ENCODE assay signal across 21 cellular contexts in genomic region chr18:73264562-73264921, GRCh38.
DNase-seq lines count a peak whose midpoint lies in the region; FAIRE-seq lines count a peak whose summit lies in the region.
"Had no signal": no experiment of that assay in that cellular context is flagged by ENCODE, and none has a peak within 500 bp of the region (broad histone marks: within the 10 kb centered on the region; RNA-seq: fewer than 3 reads in every experiment).

No MANE protein-coding gene starts in this region.

- in situ Hi-C loops in SK-MEL-5 (cut with HindIII; ENCODE audit: low pct_unique_long_range_greater_than_20kb, low sequenced_read_pairs), result no loop called here

- DNase-seq in ELF-1 (ENCODE audit: low read depth, low spot score), result peak; percentile 82
- peak; percentile 59 for DNase-seq in NCI-H2227 (lab: John Stamatoyannopoulos, UW; ENCODE audit: unreplicated experiment)
- peak; percentile 48 for DNase-seq in SK-MEL-5 (ENCODE audit: low read depth, low spot score)
- peak; percentile 34 for DNase-seq in urothelium cell line (ENCODE audit: low spot score)
- no peak for DNase-seq in glomerular visceral epithelial cell (ENCODE audit: extremely low spot score)
- no peak for DNase-seq in NCI-H1105 (lab: John Stamatoyannopoulos, UW)
- DNase-seq in nucleus accumbens (lab: John Stamatoyannopoulos, UW), result no peak
- DNase-seq: ACHN; C1 segment of cervical spinal cord; CD8-positive, alpha-beta memory T cell; DMS79; GM23248; HCEC 1CT; NCI-H1105 treated with DMSO at 0.1 percent for 48 hours; NCI-H1694; NCI-H345; NCI-H526 treated with DMSO at 0.1 percent for 48 hours; NK-92 treated with Interleukin-12 subunit alpha and Interleukin-12 subunit beta, amount 100 ng/mL, for 24 hours; SK-N-SH; T-cell had no signal

- FAIRE-seq in urothelium cell line (lab: Jason Lieb, UNC), result no peak
- FAIRE-seq: RCC 7860 had no signal

Comparison
In these comparisons a context has a peak if more than half of its experiments do, and no peak if none do; other contexts are left out.
1. DNase-seq: peak in ELF-1 (single experiment), NCI-H2227 (single experiment), SK-MEL-5 (single experiment) and urothelium cell line (single experiment); none in glomerular visceral epithelial cell (single experiment), NCI-H1105 (single experiment) and nucleus accumbens (0 of 56).